9 cellular contexts compared by ENCODE assay signal in genomic region chr15:63506537-63507035, GRCh38. TPM values are rescaled to one million over a fixed set of nuclear protein-coding genes. Genes with fewer than 3 reads are reported as not detected.
DNase-seq lines count a peak whose midpoint lies in the region; ATAC-seq, FAIRE-seq and TF ChIP-seq lines count a peak whose summit lies in the region.
"Had no signal": no experiment of that assay in that cellular context is flagged by ENCODE, and none has a peak within 500 bp of the region (broad histone marks: within the 10 kb centered on the region; RNA-seq: fewer than 3 reads in every experiment).

No MANE protein-coding gene starts in this region.

- intact Hi-C loops in HepG2 (cut with micrococcal nuclease; ENCODE audit: unreplicated experiment) (loop anchor here (1.0 kb wide), 1 partner anchor 8 kb away; no protein-coding TSS in a partner anchor), right lobe of liver (cut with DNase I) (no loop called here), kidney (cut with DNase I) (no loop called here), uterus (cut with DNase I; ENCODE audit: low total_unique reads) (loop anchor here (10.0 kb wide), 1 partner anchor 88 kb away; the partner anchor contains the start of gene FBXL22), lower leg skin (cut with DNase I; ENCODE audit: low total_unique reads) (no loop called here)

- DNase-seq in HepG2 (ENCODE audit: low spot score) (peak; percentile 58), right lobe of liver (no peak), WERI-Rb-1 (no peak), kidney (no peak), uterus (no peak), H7 (no peak), lower leg skin (ENCODE audit: low spot score in 2 of 2) (no peak), NCI-H526 treated with DMSO at 0.1 percent for 48 hours (lab: John Stamatoyannopoulos, UW) (no peak)

- in situ Hi-C loops in HepG2 (cut with HindIII; ENCODE audit: extremely low pct_ligation_motif_present, low pct_unique_long_range_greater_than_20kb): no loop called here

- peak overlapping the region; percentile 24 for H3K27ac ChIP-seq in HepG2 (ENCODE audit: extremely low read length, insufficient read depth, low read length)
- peak overlapping the region in 1 of 3 donors; percentile 100 for H3K27ac ChIP-seq in right lobe of liver
- no peak overlapping the region for H3K27ac ChIP-seq in WERI-Rb-1
- peak overlapping the region in 1 of 2 donors; percentile 1 for H3K27ac ChIP-seq in kidney (ENCODE audit: low read depth in 2 of 2, low read length in 2 of 2)
- peak overlapping the region in 1 of 2 donors; percentile 98 for H3K27ac ChIP-seq in uterus

- H3K9me3 ChIP-seq in HepG2 (ENCODE audit: low read length) (no peaks in the 10 kb centered on the region), right lobe of liver (peaks cover 0 to 2% (median 0%) of the 10 kb centered on the region in 4 donors), WERI-Rb-1 (ENCODE audit: severe bottlenecking) (no peaks in the 10 kb centered on the region), kidney (ENCODE audit: control insufficient read depth in 1 of 2, low read length in 2 of 2) (no peaks in the 10 kb centered on the region), uterus (no peaks in the 10 kb centered on the region)
- H3K9me3 ChIP-seq: mucosa of descending colon had no signal

- H3K36me3 ChIP-seq in HepG2 (replicated peaks in 1 of 2; ENCODE audit: control insufficient read depth in 1 of 2, insufficient read depth in 2 of 2, low read length in 2 of 2) (no peaks in the 10 kb centered on the region), right lobe of liver (no peaks in the 10 kb centered on the region), WERI-Rb-1 (peaks cover 8% of the 10 kb centered on the region; the same call in 1 of the 2 replicates), kidney (ENCODE audit: control insufficient read depth in 1 of 2, insufficient read depth in 2 of 2, low read length in 2 of 2) (no peaks in the 10 kb centered on the region), uterus (no peaks in the 10 kb centered on the region), H7 (replicated peaks; ENCODE audit: control insufficient read depth, insufficient read depth, low read length) (no peaks in the 10 kb centered on the region)

- no peak for ATAC-seq in HepG2
- ATAC-seq in right lobe of liver: no peak
- ATAC-seq: mucosa of descending colon had no signal

- POLR2A ChIA-PET in HepG2 (lab: Yijun Ruan, JAX): interaction anchor here (4.0 to 8.7 kb wide), 2 partner anchors 19 to 32 kb away, joined by 19 to 82 read pairs; no protein-coding TSS in a partner anchor

- H3K9ac ChIP-seq in HepG2 (ENCODE audit: insufficient read depth, low read depth, low read length) (peak overlapping the region; percentile 95; the same call in 1 of the 2 replicates), kidney (ENCODE audit: low read length in 2 of 2) (no peak overlapping the region)

- 40% methylated on average over 8 of the region's 8 CpGs for WGBS in HepG2 (ENCODE audit: low lambda C conversion rate)
- WGBS in right lobe of liver (ENCODE audit: insufficient coverage, low coverage, low lambda C conversion rate, missing lambda C conversion rate): 51% methylated on average over 8 of the region's 8 CpGs
- 39 to 47% methylated on average over 8 of the region's 8 CpGs for WGBS in lower leg skin, 2 donors

- no peak for TF ChIP-seq EP300 in HepG2 (IDR thresholded peaks at IDR 0.05; ENCODE audit: low read depth in 2 of 2, low read length in 2 of 2)
- no peak for TF ChIP-seq EP300 in HepG2 (CRISPR knock-in tag; IDR thresholded peaks at IDR 0.05; ENCODE audit: borderline replicate concordance)

- TF ChIP-seq RAD21 in HepG2 (CRISPR knock-in tag; IDR thresholded peaks at IDR 0.05): no peak

- H3K4me1 ChIP-seq in HepG2 (ENCODE audit: insufficient read depth, low read length) (peaks cover 69% of the 10 kb centered on the region), right lobe of liver (peaks cover 3 to 62% (median 22%) of the 10 kb centered on the region in 4 donors), kidney (ENCODE audit: control insufficient read depth in 1 of 2, insufficient read depth in 1 of 2, low read depth in 1 of 2, low read length in 2 of 2) (peaks cover 26 to 29% of the 10 kb centered on the region in 2 donors), uterus (peaks cover 14 to 19% of the 10 kb centered on the region in 2 donors)

- H2AFZ ChIP-seq in HepG2 (ENCODE audit: low read length): no peak overlapping the region

- peak overlapping the region; percentile 82 for H3K4me2 ChIP-seq in HepG2 (ENCODE audit: low read depth, low read length)

- CTCF ChIA-PET in HepG2 (lab: Yijun Ruan, JAX; ENCODE audit: low intra/inter-chr PET ratio, low total read pairs): no interaction called here

- no peaks in the 10 kb centered on the region; a peak in 1 of 5 replicates for H3K27me3 ChIP-seq in HepG2 (ENCODE audit: control insufficient read depth in 1 of 2, insufficient read depth in 2 of 2, low read length in 2 of 2)
- no peaks in the 10 kb centered on the region for H3K27me3 ChIP-seq in right lobe of liver
- H3K27me3 ChIP-seq in WERI-Rb-1 (ENCODE audit: insufficient read depth, low read depth, severe bottlenecking): no peaks in the 10 kb centered on the region
- no peaks in the 10 kb centered on the region for H3K27me3 ChIP-seq in uterus
- H3K27me3 ChIP-seq in H7 (ENCODE audit: control insufficient read depth, insufficient read depth, low read length): peaks cover 63% of the 10 kb centered on the region

- peaks cover 66% of the 10 kb centered on the region for H3K79me2 ChIP-seq in HepG2 (ENCODE audit: insufficient read depth, low read length)

- peak overlapping the region; percentile 86 to 91 (median 90); a peak in 4 of 6 replicates for H3K4me3 ChIP-seq in HepG2 (replicated peaks in 1 of 3; ENCODE audit: insufficient read depth in 1 of 3, low read depth in 2 of 3, low read length in 3 of 3)
- no peak overlapping the region for H3K4me3 ChIP-seq in right lobe of liver
- H3K4me3 ChIP-seq in WERI-Rb-1 (ENCODE audit: low read depth, low read length): peak overlapping the region; percentile 94; the same call in 1 of the 2 replicates
- H3K4me3 ChIP-seq in kidney (ENCODE audit: low read length in 2 of 2): peak overlapping the region; percentile 16 to 75
- peak overlapping the region; percentile 3 to 79 for H3K4me3 ChIP-seq in uterus
- H3K4me3 ChIP-seq in H7 (ENCODE audit: insufficient read depth, low read depth, low read length): no peak overlapping the region
- H3K4me3 ChIP-seq in lower leg skin (ENCODE audit: low read depth, poor library complexity, severe bottlenecking): no peak overlapping the region
- H3K4me3 ChIP-seq: mucosa of descending colon had no signal

- TF ChIP-seq CTCF in HepG2 (CRISPR knock-in tag; IDR thresholded peaks at IDR 0.05) (no peak), right lobe of liver (IDR thresholded peaks at IDR 0.05) (no peak), WERI-Rb-1 (IDR thresholded peaks at IDR 0.05; ENCODE audit: low read depth, low read length) (no peak), kidney (IDR thresholded peaks at IDR 0.05; ENCODE audit: borderline replicate concordance, extremely low read depth, insufficient read depth) (no peak), uterus (IDR thresholded peaks at IDR 0.05) (no peak), lower leg skin (IDR thresholded peaks at IDR 0.05) (no peak)

- TF ChIP-seq POLR2A in HepG2 (IDR thresholded peaks at IDR 0.05; ENCODE audit: insufficient read depth in 1 of 2, low read depth in 2 of 2, low read length in 2 of 2): no peak
- no peak for TF ChIP-seq POLR2A in right lobe of liver (IDR thresholded peaks at IDR 0.05)
- no peak for TF ChIP-seq POLR2A in uterus (IDR thresholded peaks at IDR 0.05)
- TF ChIP-seq POLR2A in lower leg skin (IDR thresholded peaks at IDR 0.05): no peak

- peaks cover 44% of the 10 kb centered on the region for H4K20me1 ChIP-seq in HepG2 (ENCODE audit: insufficient read depth, low read length)

- BruUV-seq in HepG2 (replicated peaks; lab: Mats Ljungman, UMichigan): no TSS peak

- FAIRE-seq in HepG2 (lab: Jason Lieb, UNC): peak; percentile 59
- FAIRE-seq in kidney (lab: Jason Lieb, UNC): no peak

RNA-seq across cellular contexts. Expression of gene USP3, which starts 2.2 kb away (rescaled TPM):
- total RNA-seq in HepG2 (2016; rRNA removed; fragmentation: Illumina TruSeq; extraction: Trizol) (55.9 and 61.2 TPM in 2 replicates), right lobe of liver (10 to 100 TPM; 21.9 to 33.8 (median 24.8) TPM), kidney (72.5 TPM), uterus (10 to 100 TPM; 26.5 to 96.3 (median 65.8) TPM), lower leg skin (10 to 100 TPM; 43.9 to 66.5 (median 55.0) TPM)
- 201 and 217 TPM in 2 replicates for total RNA-seq in HepG2 (2016; cell fraction: cytosol; rRNA removed; fragmentation: Illumina TruSeq; extraction: Trizol; ENCODE audit: low read depth)
- 52.9 and 64.6 TPM in 2 replicates for total RNA-seq in HepG2 (2016; cell fraction: insoluble cytoplasmic fraction; rRNA removed; fragmentation: Illumina TruSeq; extraction: Trizol)
- 111 and 117 TPM in 2 replicates for total RNA-seq in HepG2 (2016; cell fraction: membrane; rRNA removed; fragmentation: Illumina TruSeq; extraction: Trizol)
- total RNA-seq in HepG2 (2016; cell fraction: nucleus; rRNA removed; fragmentation: Illumina TruSeq; extraction: Trizol): 87.7 and 94.7 TPM in 2 replicates
- polyA plus RNA-seq in HepG2 (2011; rRNA removed) (14.3 and 16.0 TPM in 2 replicates), kidney (ENCODE audit: insufficient read depth, low read depth, low replicate concordance) (25.2 TPM)
- polyA plus RNA-seq in HepG2 (2011; cell fraction: cytosol; rRNA removed): 10.3 and 13.3 TPM in 2 replicates
- polyA plus RNA-seq in HepG2 (2011; cell fraction: nucleus; rRNA removed): 39.8 and 44.5 TPM in 2 replicates
- polyA plus RNA-seq in HepG2 (2012): 36.2 and 40.8 TPM in 2 replicates
- polyA plus RNA-seq in HepG2 (2016; cell fraction: cytosol; fragmentation: Illumina TruSeq; extraction: Trizol; ENCODE audit: low read depth): 10.3 and 13.7 TPM in 2 replicates
- polyA plus RNA-seq in HepG2 (2016; cell fraction: insoluble cytoplasmic fraction; fragmentation: Illumina TruSeq; extraction: Trizol; ENCODE audit: low read depth): 42.1 and 42.7 TPM in 2 replicates
- polyA plus RNA-seq in HepG2 (2016; cell fraction: membrane; fragmentation: Illumina TruSeq; extraction: Trizol; ENCODE audit: low read depth): 25.5 and 25.9 TPM in 2 replicates
- 86.8 and 90.5 TPM in 2 replicates for polyA plus RNA-seq in HepG2 (2016; cell fraction: nucleus; fragmentation: Illumina TruSeq; extraction: Trizol; ENCODE audit: insufficient read depth, low read depth)
- 30.9 and 34.8 TPM in 2 replicates for polyA minus RNA-seq in HepG2 (2011; rRNA and poly(A)+ RNA removed; ENCODE audit: low replicate concordance)
- 30.4 and 30.9 TPM in 2 replicates for polyA minus RNA-seq in HepG2 (2011; cell fraction: cytosol; rRNA and poly(A)+ RNA removed)
- 88.7 and 110 TPM in 2 replicates for polyA minus RNA-seq in HepG2 (2011; cell fraction: nucleus; rRNA and poly(A)+ RNA removed)
- total RNA-seq in H7 (2014; rRNA removed; shearing (Covaris generic)): 30.0 and 50.8 TPM in 2 replicates

Comparison
In these comparisons a context has a peak if more than half of its experiments do, and no peak if none do; other contexts are left out.
1. H3K4me3 ChIP-seq: peak in HepG2 (3 of 3), WERI-Rb-1 (single experiment), kidney (2 of 2) and uterus (2 of 2); none in right lobe of liver (0 of 3), H7 (single experiment) and lower leg skin (single experiment).
2. intact Hi-C loops: an anchor here in HepG2 (1.0 kb wide) and uterus (10.0 kb wide); none called in right lobe of liver, kidney and lower leg skin.